12 cellular contexts compared by ENCODE assay signal in the genomic region with DNA sequence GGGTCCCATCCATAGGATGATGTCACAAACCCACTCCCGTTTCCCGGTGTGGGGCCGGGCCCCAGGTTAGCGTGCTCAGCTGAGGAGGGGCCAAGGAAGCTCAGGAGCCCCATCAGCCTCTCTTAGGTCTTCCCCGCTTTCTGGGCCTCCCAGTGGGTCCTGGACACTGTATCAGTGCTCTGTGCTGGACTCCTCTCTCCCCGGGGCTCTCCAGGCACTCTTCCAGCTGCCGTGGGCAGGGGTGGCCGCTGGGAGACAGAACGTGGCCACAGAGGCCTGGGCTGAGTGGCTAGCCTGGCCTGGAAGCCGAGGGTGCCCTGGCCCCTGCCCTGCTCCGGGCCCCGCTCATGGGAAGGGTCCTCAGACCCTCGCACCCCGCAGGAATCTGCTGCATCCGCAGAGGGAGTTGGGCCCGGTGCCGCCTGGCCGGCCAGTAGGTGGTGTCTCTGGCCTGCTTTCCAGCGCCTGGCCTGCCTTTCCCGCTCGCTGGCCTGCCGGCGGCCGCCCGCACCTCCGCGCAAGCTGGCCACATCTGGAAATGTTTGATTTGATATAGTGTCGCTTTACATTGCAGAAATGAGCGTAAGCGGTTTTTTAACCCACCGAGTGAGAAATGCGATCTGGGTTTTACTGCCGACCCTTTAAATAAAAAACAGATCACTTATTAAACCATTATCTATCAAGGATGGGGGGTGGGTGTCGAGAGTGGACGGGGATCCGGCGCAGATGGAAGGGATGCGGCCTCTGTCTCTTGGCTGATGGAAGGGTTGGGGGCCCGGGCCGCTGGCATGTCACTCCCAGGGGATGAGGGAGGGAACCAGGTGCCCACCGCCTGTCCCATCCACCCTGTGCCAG.
DNase-seq lines count a peak whose midpoint lies in the region; ATAC-seq and TF ChIP-seq lines count a peak whose summit lies in the region.
"Had no signal": no experiment of that assay in that cellular context is flagged by ENCODE, and none has a peak within 500 bp of the region (broad histone marks: within the 10 kb centered on the region; RNA-seq: fewer than 3 reads in every experiment).

No MANE protein-coding gene starts in this region.

- H3K79me2 ChIP-seq in parathyroid adenoma: no peaks in the 10 kb centered on the region

- no peaks in the 10 kb centered on the region for H3K4me1 Mint-ChIP-seq in immature natural killer cell

- H3K27me3 Mint-ChIP-seq in immature natural killer cell (ENCODE audit: low read depth in 3 of 3): peaks cover 0 to 2% (median 0%) of the 10 kb centered on the region in 3 donors

- H3K4me1 ChIP-seq in right cardiac atrium (ENCODE audit: control insufficient read depth, insufficient read depth, low read length): no peaks in the 10 kb centered on the region
- H3K4me1 ChIP-seq in parathyroid adenoma: no peaks in the 10 kb centered on the region
- H3K4me1 ChIP-seq: HAP-1 had no signal

- 38% methylated on average over 41 of the region's 41 CpGs for WGBS in right cardiac atrium

- DNase-seq in RPMI7951 (ENCODE audit: low read depth): peak; percentile 5
- peak in 2 of 3 donors; percentile 74 to 76 for DNase-seq in right cardiac atrium
- no peak for DNase-seq in NK-92 (lab: John Stamatoyannopoulos, UW; ENCODE audit: unreplicated experiment)
- DNase-seq in HCEC 1CT: no peak
- no peak for DNase-seq in activated naive CD4-positive, alpha-beta T cell treated with anti-CD3 and anti-CD28 coated beads, Interleukin-2, amount 50 U/mL, for 72 hours (ENCODE audit: low spot score in 2 of 2)
- no peak for DNase-seq in immature natural killer cell
- DNase-seq: activated T-cell treated with anti-CD3 and anti-CD28 coated beads, Interleukin-2, amount 50 U/mL, for 1 hour; stimulated activated CD4-positive, alpha-beta T cell treated with anti-CD3 and anti-CD28 coated beads, Interleukin-12 subunit alpha, Interleukin-12 subunit beta, amount 100 ng/mL, for 4 hours had no signal

- H2AFZ ChIP-seq in parathyroid adenoma: no peak overlapping the region

- H3K4me3 ChIP-seq in right cardiac atrium (ENCODE audit: low read length) (no peak overlapping the region), parathyroid adenoma (ENCODE audit: low read depth, low read length) (no peak overlapping the region)
- H3K4me3 ChIP-seq: cardiac muscle cell, HAP-1 had no signal

- H3K9me3 ChIP-seq in right cardiac atrium (ENCODE audit: control insufficient read depth, low read length): peaks cover 5% of the 10 kb centered on the region
- H3K9me3 ChIP-seq in parathyroid adenoma (ENCODE audit: control insufficient read depth, low read length): peaks cover 5% of the 10 kb centered on the region
- H3K9me3 ChIP-seq: HAP-1 had no signal

- H3K4me2 ChIP-seq in parathyroid adenoma (ENCODE audit: low read length): no peak overlapping the region

- ATAC-seq in right cardiac atrium: peak; percentile 8 to 23
- no peak for ATAC-seq in activated naive CD4-positive, alpha-beta T cell treated with anti-CD3 and anti-CD28 coated beads, Interleukin-2, amount 50 U/mL, for 72 hours

- TF ChIP-seq CTCF in C4-2B (conservative IDR thresholded peaks at IDR 0.05) (peak; percentile 72), parathyroid adenoma (IDR thresholded peaks at IDR 0.05) (peak; percentile 46)

- H3K9me3 Mint-ChIP-seq in activated naive CD4-positive, alpha-beta T cell treated with anti-CD3 and anti-CD28 coated beads, Interleukin-2, amount 50 U/mL, for 72 hours: peaks cover 5 to 8% of the 10 kb centered on the region in 2 donors
- peaks cover 0 to 12% (median 3%) of the 10 kb centered on the region in 6 donors for H3K9me3 Mint-ChIP-seq in immature natural killer cell

- H3K4me3 Mint-ChIP-seq in immature natural killer cell: no peak overlapping the region

- no peak overlapping the region for H3K27ac Mint-ChIP-seq in activated naive CD4-positive, alpha-beta T cell treated with anti-CD3 and anti-CD28 coated beads, Interleukin-2, amount 50 U/mL, for 72 hours
- H3K27ac Mint-ChIP-seq in immature natural killer cell: no peak overlapping the region

- no peak overlapping the region for H3K9ac ChIP-seq in parathyroid adenoma

- H3K27me3 ChIP-seq in right cardiac atrium (ENCODE audit: control insufficient read depth, insufficient read depth) (no peaks in the 10 kb centered on the region), parathyroid adenoma (ENCODE audit: control insufficient read depth, insufficient read depth, low read length) (no peaks in the 10 kb centered on the region)
- H3K27me3 ChIP-seq: cardiac muscle cell had no signal

- H3K27ac ChIP-seq in C4-2B (no peak overlapping the region), right cardiac atrium (ENCODE audit: low read length) (no peak overlapping the region), parathyroid adenoma (no peak overlapping the region)
- H3K27ac ChIP-seq: cardiac muscle cell had no signal

- H3K36me3 ChIP-seq in parathyroid adenoma (ENCODE audit: control insufficient read depth, insufficient read depth, low read length): no peaks in the 10 kb centered on the region
- H3K36me3 ChIP-seq: cardiac muscle cell, HAP-1 had no signal

- intact Hi-C loops in right cardiac atrium (cut with DNase I): loop anchor here in 2 of 4 donors (5.0 to 10.0 kb wide), 2 partner anchors 539 to 546 kb away; no protein-coding TSS in a partner anchor

- peaks cover 13 to 16% of the 10 kb centered on the region in 2 donors for H3K36me3 Mint-ChIP-seq in activated naive CD4-positive, alpha-beta T cell treated with anti-CD3 and anti-CD28 coated beads, Interleukin-2, amount 50 U/mL, for 72 hours
- H3K36me3 Mint-ChIP-seq in immature natural killer cell: no peaks in the 10 kb centered on the region

Comparison
In these comparisons a context has a peak if more than half of its experiments do, and no peak if none do; other contexts are left out.
1. DNase-seq: peak in RPMI7951 (single experiment) and right cardiac atrium (2 of 3); none in NK-92 (single experiment), HCEC 1CT (single experiment), activated naive CD4-positive, alpha-beta T cell treated with anti-CD3 and anti-CD28 coated beads, Interleukin-2, amount 50 U/mL, for 72 hours (0 of 2) and immature natural killer cell (0 of 3).
2. ATAC-seq: peak in right cardiac atrium (2 of 2); none in activated naive CD4-positive, alpha-beta T cell treated with anti-CD3 and anti-CD28 coated beads, Interleukin-2, amount 50 U/mL, for 72 hours (0 of 2).